Comparison of ENCODE assay signal across 8 cellular contexts in the genomic region with DNA sequence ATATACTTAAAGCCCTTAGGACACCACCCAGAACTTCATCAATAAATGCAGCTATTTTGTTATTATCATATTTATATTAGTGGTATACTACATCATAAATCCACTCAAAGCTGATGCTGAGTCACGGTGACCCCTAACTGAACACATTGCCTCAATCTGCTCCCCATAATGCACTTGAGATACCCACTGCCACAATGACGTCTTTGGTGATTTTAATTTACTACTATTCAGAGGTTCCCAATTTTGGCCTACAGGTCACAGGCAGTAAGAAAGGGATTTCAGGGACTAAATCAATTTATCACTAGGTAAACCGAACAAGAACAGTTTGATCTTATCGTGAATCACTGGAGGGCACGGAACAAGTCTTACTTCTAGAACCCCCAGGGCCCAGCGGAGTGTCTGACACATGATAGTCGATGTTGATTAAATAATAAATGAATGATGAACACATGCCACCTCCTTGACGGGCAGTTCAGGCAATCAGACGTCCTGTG. TPM values are rescaled to one million over a fixed set of nuclear protein-coding genes. Genes with fewer than 3 reads are reported as not detected.
DNase-seq lines count a peak whose midpoint lies in the region; ATAC-seq and TF ChIP-seq lines count a peak whose summit lies in the region.

No MANE protein-coding gene starts in this region.

- peaks cover 30% of the 10 kb centered on the region for H3K4me1 Mint-ChIP-seq in chondrocyte (ENCODE audit: low read depth)

- peak overlapping the region; percentile 95; the same call in 1 of the 2 replicates for H3K9ac ChIP-seq in KMS-11

- peaks cover 41% of the 10 kb centered on the region for H3K79me2 ChIP-seq in KMS-11 (ENCODE audit: insufficient read depth, low read depth)

- DNase-seq in AG04449 (ENCODE audit: low read depth, low spot score) (no peak), chondrocyte (ENCODE audit: low spot score) (no peak), amniotic stem cell (lab: John Stamatoyannopoulos, UW) (no peak), DMS79 treated with DMSO at 0.1 percent for 48 hours (lab: John Stamatoyannopoulos, UW) (no peak), activated gamma-delta T cell (lab: John Stamatoyannopoulos, UW) (no peak)

- H3K9me3 ChIP-seq in muscle layer of duodenum (ENCODE audit: control insufficient read depth in 1 of 2, low read length in 2 of 2), result no peaks in the 10 kb centered on the region

- no peak for ATAC-seq in HG03378 (IDR thresholded peaks at IDR 0.05; ENCODE audit: unreplicated experiment)

- H3K4me3 ChIP-seq in AG04449 (ENCODE audit: low read depth, low read length) (peak overlapping the region; percentile 43), KMS-11 (IDR thresholded peaks at IDR 0.05; ENCODE audit: insufficient read depth, low read depth, low read length) (no peak overlapping the region), muscle layer of duodenum (ENCODE audit: low read depth in 1 of 2, low read length in 2 of 2) (peak overlapping the region; percentile 38 to 97)

- no peaks in the 10 kb centered on the region for H3K9me3 Mint-ChIP-seq in chondrocyte (ENCODE audit: low read depth)

- POLR2A ChIA-PET in AG04449 (lab: Yijun Ruan, JAX), result interaction anchor here (0.7 to 1.0 kb wide), 4 partner anchors 28 to 74 kb away, joined by 3 to 5 read pairs (median 3); no protein-coding TSS in a partner anchor

- H3K27ac ChIP-seq in KMS-11 (peak overlapping the region; percentile 89; the same call in 1 of the 2 replicates), muscle layer of duodenum (ENCODE audit: low read length) (peak overlapping the region; percentile 47)

- H3K27me3 ChIP-seq in KMS-11 (ENCODE audit: insufficient read depth, low read depth), result no peaks in the 10 kb centered on the region
- no peaks in the 10 kb centered on the region for H3K27me3 ChIP-seq in muscle layer of duodenum (ENCODE audit: low read depth, low read length)

- H3K4me1 ChIP-seq in KMS-11 (ENCODE audit: low read depth, poor library complexity, severe bottlenecking), result peaks cover 38% of the 10 kb centered on the region
- peaks cover 4 to 11% of the 10 kb centered on the region in 2 donors for H3K4me1 ChIP-seq in muscle layer of duodenum (ENCODE audit: control insufficient read depth in 1 of 2, insufficient read depth in 2 of 2, low read length in 2 of 2)

- H3K4me2 ChIP-seq in KMS-11, result peak overlapping the region; percentile 93

- H4K20me1 ChIP-seq in KMS-11 (ENCODE audit: insufficient read depth), result peaks cover 19% of the 10 kb centered on the region

- peak overlapping the region; percentile 88 for H3K4me3 Mint-ChIP-seq in chondrocyte (ENCODE audit: unreplicated experiment)

- H2AFZ ChIP-seq in KMS-11 (ENCODE audit: low read depth), result peak overlapping the region; percentile 93

- no peak for TF ChIP-seq CTCF in AG04449 (IDR thresholded peaks at IDR 0.05; ENCODE audit: insufficient read depth, low read length, missing control alignments)
- no peak for TF ChIP-seq CTCF in KMS-11 (conservative IDR thresholded peaks at IDR 0.05; ENCODE audit: low read depth, low read length)
- TF ChIP-seq CTCF in chondrocyte (IDR thresholded peaks at IDR 0.05), result no peak

- no peaks in the 10 kb centered on the region for H3K27me3 Mint-ChIP-seq in chondrocyte (ENCODE audit: low read depth)

- CTCF ChIA-PET in AG04449 (lab: Yijun Ruan, JAX), result interaction anchor here (0.6 to 3.4 kb wide), 19 partner anchors 9 to 147 kb away, joined by 3 to 77 read pairs (median 5); partner anchors contain the start of gene PRKAB2

- H3K36me3 Mint-ChIP-seq in chondrocyte (ENCODE audit: low read depth), result no peaks in the 10 kb centered on the region

- H3K36me3 ChIP-seq in KMS-11 (ENCODE audit: insufficient read depth) (no peaks in the 10 kb centered on the region), muscle layer of duodenum (ENCODE audit: control insufficient read depth in 1 of 2, insufficient read depth in 2 of 2, low read length in 2 of 2) (no peaks in the 10 kb centered on the region)

- H3K27ac Mint-ChIP-seq in chondrocyte (ENCODE audit: unreplicated experiment), result peak overlapping the region; percentile 81

RNA-seq across cellular contexts. Expression of gene CHD1L, which starts 0.5 kb away (rescaled TPM):
- 34.5 to 42.1 TPM (median 38.3 TPM) in 3 replicates for total RNA-seq in chondrocyte

RNA-seq across cellular contexts. Expression of gene FMO5, which starts 16.9 kb away (rescaled TPM):
- total RNA-seq in chondrocyte, result 1.8 to 2.8 TPM (median 2.5 TPM) in 3 replicates
